Comparison of ENCODE assay signal across 21 cellular contexts in the genomic region with DNA sequence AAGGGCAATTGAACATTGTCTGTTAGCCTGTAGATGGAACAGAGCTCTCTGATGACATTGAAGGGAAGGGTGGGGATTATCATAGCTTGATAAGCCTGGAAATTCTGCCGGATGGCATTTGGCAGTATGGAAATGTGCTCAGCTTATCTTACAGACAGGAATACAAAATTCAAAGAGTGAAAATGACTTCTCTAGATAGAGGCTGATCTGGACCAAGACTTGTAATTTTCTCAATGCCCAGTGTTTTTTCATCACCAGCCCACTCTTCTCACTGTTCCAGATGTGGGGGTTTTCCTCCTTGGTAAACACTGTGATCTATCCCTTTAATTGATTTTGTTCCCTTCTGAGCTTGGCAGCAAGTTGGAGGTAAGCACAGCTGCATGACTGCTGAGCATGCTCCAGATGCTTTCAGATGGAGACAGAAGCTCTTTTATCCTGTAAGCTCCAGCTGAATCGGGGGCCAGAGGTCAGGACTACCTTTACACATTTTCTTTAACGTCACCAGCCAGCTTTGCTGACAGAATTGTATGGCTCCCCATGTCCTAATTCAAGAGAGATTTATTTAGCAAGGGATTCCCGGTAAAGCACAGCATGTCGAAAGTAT.
A peak's percentile ranks its signal among the peaks of the same experiment; 100 is the strongest.
DNase-seq lines count a peak whose midpoint lies in the region; ATAC-seq and TF ChIP-seq lines count a peak whose summit lies in the region.
"Had no signal": no experiment of that assay in that cellular context is flagged by ENCODE, and none has a peak within 500 bp of the region (broad histone marks: within the 10 kb centered on the region; RNA-seq: fewer than 3 reads in every experiment).

No MANE protein-coding gene starts in this region.

- peak; percentile 31 for ATAC-seq in Right ventricle myocardium superior (ENCODE audit: poor library complexity)
- ATAC-seq: activated CD8-positive, alpha-beta memory T cell treated with anti-CD3 and anti-CD28 coated beads, Interleukin-2, amount 10 ng/mL, durations not matched to agents 7 days and 5 days; body of pancreas; left lung; upper lobe of right lung had no signal

- no peak for TF ChIP-seq RAD21 in neural cell (conservative IDR thresholded peaks at IDR 0.05)

- TF ChIP-seq CTCF in neural cell (IDR thresholded peaks at IDR 0.05; ENCODE audit: poor library complexity, severe bottlenecking), result no peak

- H4K20me1 ChIP-seq in neural cell (ENCODE audit: insufficient read depth), result no peaks in the 10 kb centered on the region
- H4K20me1 ChIP-seq: BLaER1 treated with 17β-estradiol and CSF1 and Interleukin-3, amounts not matched to agents 10 nM and 100 nM had no signal

- no peaks in the 10 kb centered on the region for H3K9me3 ChIP-seq in neural cell (ENCODE audit: low read length)
- H3K9me3 ChIP-seq: BLaER1 treated with 17β-estradiol and CSF1 and Interleukin-3, amounts not matched to agents 10 nM and 100 nM; body of pancreas; left lung; upper lobe of right lung had no signal

- DNase-seq in Right ventricle myocardium superior (no peak), cardiac septum (ENCODE audit: low spot score) (no peak), head of caudate nucleus (peak in 37 of 42 donors; percentile 19 to 79 (median 46)), AG08396 (ENCODE audit: low spot score) (no peak), activated gamma-delta T cell (lab: John Stamatoyannopoulos, UW) (no peak), posterior vena cava (ENCODE audit: low spot score) (no peak)
- no peak for DNase-seq in activated naive CD4-positive, alpha-beta T cell treated with anti-CD3 and anti-CD28 coated beads for 36 hours
- DNase-seq: activated CD4-positive, alpha-beta T cell treated with anti-CD3 and anti-CD28 coated beads, Interleukin-2, amount 10 ng/mL, durations not matched to agents 7 days and 5 days; activated CD8-positive, alpha-beta memory T cell treated with anti-CD3 and anti-CD28 coated beads, Interleukin-2, amount 10 ng/mL, durations not matched to agents 7 days and 5 days; activated naive CD8-positive, alpha-beta T cell treated with anti-CD3 and anti-CD28 coated beads, Interleukin-2, amount 10 ng/mL, durations not matched to agents 7 days and 5 days; body of pancreas; glutamatergic neuron; HFFc6; left lung; NCI-H1048; NCI-H2081; upper lobe of right lung had no signal

- peak overlapping the region; percentile 52 for H3K4me3 ChIP-seq in neural cell (ENCODE audit: low read length)
- H3K4me3 ChIP-seq: BLaER1 treated with 17β-estradiol and CSF1 and Interleukin-3, amounts not matched to agents 10 nM and 100 nM; body of pancreas; left lung; upper lobe of right lung had no signal

- no peaks in the 10 kb centered on the region for H3K36me3 ChIP-seq in neural cell (ENCODE audit: insufficient read depth, low read length)
- H3K36me3 ChIP-seq: BLaER1 treated with 17β-estradiol and CSF1 and Interleukin-3, amounts not matched to agents 10 nM and 100 nM; left lung; upper lobe of right lung had no signal

- H3K79me2 ChIP-seq in neural cell (replicated peaks; ENCODE audit: insufficient read depth, low read length), result no peaks in the 10 kb centered on the region

- H3K27me3 Mint-ChIP-seq in activated naive CD4-positive, alpha-beta T cell treated with anti-CD3 and anti-CD28 coated beads for 36 hours (ENCODE audit: low read depth), result no peaks in the 10 kb centered on the region
- H3K27me3 Mint-ChIP-seq: activated CD4-positive, alpha-beta T cell treated with anti-CD3 and anti-CD28 coated beads, Interleukin-2, amount 10 ng/mL, durations not matched to agents 7 days and 5 days; activated CD8-positive, alpha-beta memory T cell treated with anti-CD3 and anti-CD28 coated beads, Interleukin-2, amount 10 ng/mL, durations not matched to agents 7 days and 5 days; activated naive CD8-positive, alpha-beta T cell treated with anti-CD3 and anti-CD28 coated beads, Interleukin-2, amount 10 ng/mL, durations not matched to agents 7 days and 5 days had no signal

- H2AFZ ChIP-seq in neural cell (ENCODE audit: low read depth, low read length), result no peak overlapping the region

- peak overlapping the region; percentile 11 for H3K9ac ChIP-seq in neural cell (ENCODE audit: low read length)
- H3K9ac ChIP-seq: BLaER1 treated with 17β-estradiol and CSF1 and Interleukin-3, amounts not matched to agents 10 nM and 100 nM had no signal

- peak overlapping the region; percentile 18 for H3K4me2 ChIP-seq in neural cell (ENCODE audit: low read length)
- H3K4me2 ChIP-seq: BLaER1 treated with 17β-estradiol and CSF1 and Interleukin-3, amounts not matched to agents 10 nM and 100 nM had no signal

- CTCF ChIA-PET in activated naive CD4-positive, alpha-beta T cell treated with anti-CD3 and anti-CD28 coated beads for 36 hours (lab: Charles Lee), result no interaction called here

- H3K9me3 Mint-ChIP-seq in activated naive CD4-positive, alpha-beta T cell treated with anti-CD3 and anti-CD28 coated beads for 36 hours, result no peaks in the 10 kb centered on the region
- H3K9me3 Mint-ChIP-seq: activated CD4-positive, alpha-beta T cell treated with anti-CD3 and anti-CD28 coated beads, Interleukin-2, amount 10 ng/mL, durations not matched to agents 7 days and 5 days; activated naive CD8-positive, alpha-beta T cell treated with anti-CD3 and anti-CD28 coated beads, Interleukin-2, amount 10 ng/mL, durations not matched to agents 7 days and 5 days; activated T-helper 1 cell treated with anti-CD3 and anti-CD28 coated beads, Interleukin-12 subunit alpha, Interleukin-12 subunit beta, Interleukin-2, Interleukin-4 antibody, amounts not matched to agents 30 ng/mL and 10 ng/mL and 1 ng/mL, durations not matched to agents 14 hours and 24 hours and 36 hours; HFFc6 had no signal

- H3K9me2 ChIP-seq in neural cell (ENCODE audit: insufficient read depth, low read length), result no peaks in the 10 kb centered on the region

- H3K4me1 Mint-ChIP-seq in activated naive CD4-positive, alpha-beta T cell treated with anti-CD3 and anti-CD28 coated beads for 36 hours (ENCODE audit: low read depth), result no peaks in the 10 kb centered on the region
- H3K4me1 Mint-ChIP-seq: activated CD4-positive, alpha-beta T cell treated with anti-CD3 and anti-CD28 coated beads, Interleukin-2, amount 10 ng/mL, durations not matched to agents 7 days and 5 days; activated CD8-positive, alpha-beta memory T cell treated with anti-CD3 and anti-CD28 coated beads, Interleukin-2, amount 10 ng/mL, durations not matched to agents 7 days and 5 days; activated naive CD8-positive, alpha-beta T cell treated with anti-CD3 and anti-CD28 coated beads, Interleukin-2, amount 10 ng/mL, durations not matched to agents 7 days and 5 days had no signal

- H3K4me3 Mint-ChIP-seq in activated naive CD4-positive, alpha-beta T cell treated with anti-CD3 and anti-CD28 coated beads for 36 hours, result no peak overlapping the region
- H3K4me3 Mint-ChIP-seq: activated CD4-positive, alpha-beta T cell treated with anti-CD3 and anti-CD28 coated beads, Interleukin-2, amount 10 ng/mL, durations not matched to agents 7 days and 5 days; activated CD8-positive, alpha-beta memory T cell treated with anti-CD3 and anti-CD28 coated beads, Interleukin-2, amount 10 ng/mL, durations not matched to agents 7 days and 5 days; activated naive CD8-positive, alpha-beta T cell treated with anti-CD3 and anti-CD28 coated beads, Interleukin-2, amount 10 ng/mL, durations not matched to agents 7 days and 5 days; activated T-helper 1 cell treated with anti-CD3 and anti-CD28 coated beads, Interleukin-12 subunit alpha, Interleukin-12 subunit beta, Interleukin-2, Interleukin-4 antibody, amounts not matched to agents 30 ng/mL and 10 ng/mL and 1 ng/mL, durations not matched to agents 14 hours and 24 hours and 36 hours; HFFc6 had no signal

- peak overlapping the region; percentile 54 for H3K27ac ChIP-seq in neural cell (ENCODE audit: low read length)
- H3K27ac ChIP-seq: BLaER1 treated with 17β-estradiol and CSF1 and Interleukin-3, amounts not matched to agents 10 nM and 100 nM; body of pancreas; left lung; upper lobe of right lung; VCaP had no signal

- H3K27ac Mint-ChIP-seq in activated naive CD4-positive, alpha-beta T cell treated with anti-CD3 and anti-CD28 coated beads for 36 hours, result no peak overlapping the region
- H3K27ac Mint-ChIP-seq: activated CD4-positive, alpha-beta T cell treated with anti-CD3 and anti-CD28 coated beads, Interleukin-2, amount 10 ng/mL, durations not matched to agents 7 days and 5 days; activated CD8-positive, alpha-beta memory T cell treated with anti-CD3 and anti-CD28 coated beads, Interleukin-2, amount 10 ng/mL, durations not matched to agents 7 days and 5 days; activated naive CD8-positive, alpha-beta T cell treated with anti-CD3 and anti-CD28 coated beads, Interleukin-2, amount 10 ng/mL, durations not matched to agents 7 days and 5 days; activated T-helper 1 cell treated with anti-CD3 and anti-CD28 coated beads, Interleukin-12 subunit alpha, Interleukin-12 subunit beta, Interleukin-2, Interleukin-4 antibody, amounts not matched to agents 30 ng/mL and 10 ng/mL and 1 ng/mL, durations not matched to agents 14 hours and 24 hours and 36 hours; HFFc6 had no signal

- intact Hi-C loops in Right ventricle myocardium superior (cut with DNase I) (no loop called here), cardiac septum (cut with DNase I) (loop anchor here (10.0 kb wide), 1 partner anchor 699 kb away; no protein-coding TSS in a partner anchor), head of caudate nucleus (cut with DNase I) (no loop called here), posterior vena cava (cut with DNase I) (loop anchor here in 1 of 2 donors (5.0 kb wide), 1 partner anchor 473 kb away; no protein-coding TSS in a partner anchor)
- intact Hi-C loops in activated naive CD4-positive, alpha-beta T cell treated with anti-CD3 and anti-CD28 coated beads for 36 hours (cut with micrococcal nuclease), result no loop called here

- TF ChIP-seq EP300 in neural cell (conservative IDR thresholded peaks at IDR 0.05; ENCODE audit: poor library complexity, severe bottlenecking), result peak; percentile 36

- no peaks in the 10 kb centered on the region for H3K27me3 ChIP-seq in neural cell (ENCODE audit: insufficient read depth, low read depth, low read length)
- H3K27me3 ChIP-seq: BLaER1 treated with 17β-estradiol and CSF1 and Interleukin-3, amounts not matched to agents 10 nM and 100 nM; body of pancreas; left lung; upper lobe of right lung had no signal

- no peaks in the 10 kb centered on the region for H3F3A ChIP-seq in neural cell (ENCODE audit: insufficient read depth, low read length, poor library complexity, severe bottlenecking)

- no peaks in the 10 kb centered on the region for H3K36me3 Mint-ChIP-seq in activated naive CD4-positive, alpha-beta T cell treated with anti-CD3 and anti-CD28 coated beads for 36 hours (ENCODE audit: low read depth)
- H3K36me3 Mint-ChIP-seq: activated CD8-positive, alpha-beta memory T cell treated with anti-CD3 and anti-CD28 coated beads, Interleukin-2, amount 10 ng/mL, durations not matched to agents 7 days and 5 days; activated naive CD8-positive, alpha-beta T cell treated with anti-CD3 and anti-CD28 coated beads, Interleukin-2, amount 10 ng/mL, durations not matched to agents 7 days and 5 days had no signal

TF ChIP-seq in neural cell, 6 proteins besides CTCF, POLR2A, EP300 and RAD21 (continues in another document):
- TF ChIP-seq TAF1 (IDR thresholded peaks at IDR 0.05; ENCODE audit: low read depth), result no peak

Comparison
In these comparisons a context has a peak if more than half of its experiments do, and no peak if none do; other contexts are left out.
1. DNase-seq: peak in head of caudate nucleus (37 of 42); none in Right ventricle myocardium superior (single experiment), cardiac septum (single experiment), activated naive CD4-positive, alpha-beta T cell treated with anti-CD3 and anti-CD28 coated beads for 36 hours (single experiment), AG08396 (single experiment), activated gamma-delta T cell (single experiment) and posterior vena cava (single experiment).